ENCODE assay signal across 40 cellular contexts in genomic region chr7:42739591-42739990, GRCh38.
A peak's percentile ranks its signal among the peaks of the same experiment; 100 is the strongest.
DNase-seq lines count a peak whose midpoint lies in the region; ATAC-seq, FAIRE-seq and TF ChIP-seq lines count a peak whose summit lies in the region.
"Had no signal": no experiment of that assay in that cellular context is flagged by ENCODE, and none has a peak within 500 bp of the region (broad histone marks: within the 10 kb centered on the region; RNA-seq: fewer than 3 reads in every experiment).

No MANE protein-coding gene starts in this region.

- peak overlapping the region; percentile 23 to 62 for H3K27ac ChIP-seq in tibial artery
- H3K27ac ChIP-seq: adrenal gland, body of pancreas, lower lobe of right lung, neutrophil had no signal

- no peaks in the 10 kb centered on the region for H3K9me3 ChIP-seq in tibial artery
- H3K9me3 ChIP-seq: adrenal gland, body of pancreas, lower lobe of right lung, neutrophil had no signal

- DNase-seq in GM03348 (ENCODE audit: low spot score) (peak; percentile 20), fibroblast of mammary gland (ENCODE audit: low read depth) (peak; percentile 55), inferior parietal cortex (ENCODE audit: extremely low spot score) (peak; percentile 13), tibial artery (peak; percentile 54 to 72), D721Med (ENCODE audit: insufficient read length, low spot score) (no peak)
- no peak for DNase-seq in stimulated activated naive CD8-positive, alpha-beta T cell treated with anti-CD3 and anti-CD28 coated beads, Interleukin-15, Interleukin-2, amounts not matched to agents 100 U/mL and 50 U/mL, for 24 hours
- DNase-seq: ACHN; activated CD4-positive, alpha-beta memory T cell treated with anti-CD3 and anti-CD28 coated beads, Interleukin-2, amount 10 ng/mL, durations not matched to agents 7 days and 5 days; activated CD8-positive, alpha-beta memory T cell treated with anti-CD3 and anti-CD28 coated beads, Interleukin-2, amount 50 U/mL, for 48 hours; activated naive CD4-positive, alpha-beta T cell treated with anti-CD3 and anti-CD28 coated beads, Interleukin-2, amount 10 ng/mL, durations not matched to agents 7 days and 5 days; adrenal gland; C1 segment of cervical spinal cord; cerebellar nuclear complex; COR-L47; dermis blood vessel endothelial cell; DMS53; endodermal cell; GDM1; glutamatergic neuron; kidney; lower lobe of right lung; midbrain; naive thymus-derived CD4-positive, alpha-beta T cell; NCI-H1048; NCI-H1694; NCI-H446; NCI-H748 treated with DMSO at 0.1 percent for 48 hours; SHP77 treated with DMSO at 0.1 percent for 48 hours; stimulated activated CD4-positive, alpha-beta T cell treated with anti-CD3 and anti-CD28 coated beads, Interleukin-4, amount 100 ng/mL, for 24 hours; substantia nigra; T-helper 2 cell had no signal

- TF ChIP-seq CTCF in fibroblast of mammary gland (conservative IDR thresholded peaks at IDR 0.05; ENCODE audit: control insufficient read depth, insufficient read depth, low read depth, low read length): no peak
- no peak for TF ChIP-seq CTCF in tibial artery (IDR thresholded peaks at IDR 0.05)
- no peak for TF ChIP-seq CTCF in D721Med (IDR thresholded peaks at IDR 0.05; ENCODE audit: insufficient read depth, missing control alignments)

- peaks cover 0 to 61% (median 17%) of the 10 kb centered on the region in 4 donors for H3K4me1 ChIP-seq in tibial artery
- H3K4me1 ChIP-seq: body of pancreas, lower lobe of right lung had no signal

- no peak for TF ChIP-seq POLR2A in GM18505 (IDR thresholded peaks at IDR 0.05; ENCODE audit: borderline replicate concordance, extremely low read depth, insufficient read depth, insufficient read length)

- H3K36me3 ChIP-seq in tibial artery: no peaks in the 10 kb centered on the region
- H3K36me3 ChIP-seq: adrenal gland, lower lobe of right lung, neutrophil had no signal

- intact Hi-C loops in tibial artery (cut with DNase I; ENCODE audit: low total_unique reads): no loop called here

- H3K27me3 ChIP-seq in tibial artery: no peaks in the 10 kb centered on the region
- H3K27me3 ChIP-seq: adrenal gland, body of pancreas, neutrophil had no signal

- ATAC-seq in GM18505 (IDR thresholded peaks at IDR 0.05; ENCODE audit: unreplicated experiment): no peak
- ATAC-seq in stimulated activated naive CD8-positive, alpha-beta T cell treated with anti-CD3 and anti-CD28 coated beads, Interleukin-15, Interleukin-2, amounts not matched to agents 100 U/mL and 50 U/mL, for 24 hours: no peak
- ATAC-seq: activated CD4-positive, CD25-positive, alpha-beta regulatory T cell treated with anti-CD3 and anti-CD28 coated beads, Interleukin-2, amount 50 U/mL, for 24 hours; body of pancreas; esophagus mucosa; naive thymus-derived CD4-positive, alpha-beta T cell; Panc1 had no signal

- H3K4me3 ChIP-seq in fibroblast of mammary gland (ENCODE audit: control insufficient read depth, low read depth, low read length) (no peak overlapping the region), tibial artery (no peak overlapping the region)
- H3K4me3 ChIP-seq: adrenal gland, body of pancreas, lower lobe of right lung had no signal

- no peak for FAIRE-seq in D721Med (lab: Jason Lieb, UNC)
- FAIRE-seq: H54, HTR-8/SVneo, kidney, urothelium cell line had no signal

Comparison
In these comparisons a context has a peak if more than half of its experiments do, and no peak if none do; other contexts are left out.
1. DNase-seq: peak in GM03348 (single experiment), fibroblast of mammary gland (single experiment), inferior parietal cortex (single experiment) and tibial artery (2 of 2); none in D721Med (single experiment) and stimulated activated naive CD8-positive, alpha-beta T cell treated with anti-CD3 and anti-CD28 coated beads, Interleukin-15, Interleukin-2, amounts not matched to agents 100 U/mL and 50 U/mL, for 24 hours (single experiment).